Comparison of ENCODE assay signal across 9 cellular contexts in the genomic region with DNA sequence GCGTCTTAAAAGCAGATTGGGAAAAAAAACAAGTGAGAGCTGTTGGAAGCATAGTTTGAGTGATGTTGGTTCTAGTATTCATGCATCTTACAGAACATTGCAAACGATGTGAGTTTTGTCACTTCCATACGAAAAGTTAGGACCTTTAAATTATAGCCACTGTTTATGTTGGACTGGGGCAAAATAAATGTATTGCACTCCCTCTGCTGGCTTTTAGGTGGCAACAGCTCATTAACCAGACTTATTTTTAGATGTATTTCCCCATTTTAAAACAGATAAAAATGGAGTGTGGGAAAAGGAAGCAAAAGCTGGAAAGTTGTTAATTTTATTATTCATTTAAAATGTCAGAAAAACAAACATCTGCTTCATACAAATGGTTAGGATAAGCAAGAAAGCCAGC.
DNase-seq lines count a peak whose midpoint lies in the region; ATAC-seq and TF ChIP-seq lines count a peak whose summit lies in the region.
"Had no signal": no experiment of that assay in that cellular context is flagged by ENCODE, and none has a peak within 500 bp of the region (broad histone marks: within the 10 kb centered on the region; RNA-seq: fewer than 3 reads in every experiment).

No MANE protein-coding gene starts in this region.

- no peaks in the 10 kb centered on the region for H3K9me2 ChIP-seq in GM23338 (ENCODE audit: insufficient read depth)

- in situ Hi-C loops in SK-MEL-5 (cut with HindIII; ENCODE audit: low pct_unique_long_range_greater_than_20kb, low sequenced_read_pairs), result no loop called here

- no peak overlapping the region for H3K4me3 Mint-ChIP-seq in GM23338
- H3K4me3 Mint-ChIP-seq in effector memory CD8-positive, alpha-beta T cell, result no peak overlapping the region

- H3K4me1 ChIP-seq in GM23338 (ENCODE audit: insufficient read depth), result no peaks in the 10 kb centered on the region
- no peaks in the 10 kb centered on the region for H3K4me1 ChIP-seq in aorta (ENCODE audit: control insufficient read depth in 1 of 2, insufficient read depth in 2 of 2, low read length in 2 of 2)

- no peaks in the 10 kb centered on the region for H3K36me3 Mint-ChIP-seq in GM23338 (ENCODE audit: low read depth)
- H3K36me3 Mint-ChIP-seq in effector memory CD8-positive, alpha-beta T cell (ENCODE audit: insufficient read depth), result no peaks in the 10 kb centered on the region

- 31% methylated on average over 3 of the region's 3 CpGs for WGBS in aorta, 2 donors

- no peaks in the 10 kb centered on the region for H3K9me3 Mint-ChIP-seq in GM23338
- H3K9me3 Mint-ChIP-seq in effector memory CD8-positive, alpha-beta T cell, result no peaks in the 10 kb centered on the region

- H3K36me3 ChIP-seq in GM23338 (ENCODE audit: insufficient read depth) (no peaks in the 10 kb centered on the region), aorta (ENCODE audit: control insufficient read depth in 1 of 2, insufficient read depth in 2 of 2, low read length in 1 of 2) (no peaks in the 10 kb centered on the region)

- no peak overlapping the region for H3K4me2 ChIP-seq in GM23338

- DNase-seq in AG08395 (ENCODE audit: low spot score), result peak; percentile 29
- peak; percentile 26 for DNase-seq in GM23338 (ENCODE audit: low spot score)
- peak; percentile 59 for DNase-seq in SK-MEL-5 (ENCODE audit: low read depth, low spot score)
- peak; percentile 48 for DNase-seq in inferior parietal cortex (ENCODE audit: extremely low spot score)
- no peak for DNase-seq in aorta
- DNase-seq in activated gamma-delta T cell (lab: John Stamatoyannopoulos, UW), result no peak
- DNase-seq in effector CD4-positive, alpha-beta T cell, result no peak
- no peak for DNase-seq in effector memory CD8-positive, alpha-beta T cell

- ATAC-seq in GM23338 (no peak), aorta (ENCODE audit: low FRiP score) (no peak)
- ATAC-seq in effector memory CD8-positive, alpha-beta T cell (replicated peaks), result no peak
- ATAC-seq: activated CD4-positive, CD25-positive, alpha-beta regulatory T cell treated with anti-CD3 and anti-CD28 coated beads, Interleukin-2, amount 50 U/mL, for 24 hours had no signal

- no peaks in the 10 kb centered on the region for H3K79me2 ChIP-seq in GM23338 (replicated peaks; ENCODE audit: insufficient read depth)

- peaks cover 3% of the 10 kb centered on the region for H3K4me1 Mint-ChIP-seq in GM23338
- H3K4me1 Mint-ChIP-seq in effector memory CD8-positive, alpha-beta T cell (ENCODE audit: low read depth in 2 of 2), result no peaks in the 10 kb centered on the region

- no peaks in the 10 kb centered on the region for H3K27me3 Mint-ChIP-seq in GM23338 (ENCODE audit: insufficient read depth, low read depth, poor library complexity)
- peaks cover 16 to 30% of the 10 kb centered on the region in 2 donors for H3K27me3 Mint-ChIP-seq in effector memory CD8-positive, alpha-beta T cell

- H2AFZ ChIP-seq in GM23338, result no peak overlapping the region

- no peaks in the 10 kb centered on the region for H3F3A ChIP-seq in GM23338 (replicated peaks; ENCODE audit: low read depth)

- no peak overlapping the region for H3K4me3 ChIP-seq in GM23338
- H3K4me3 ChIP-seq in aorta (ENCODE audit: low read length in 2 of 2), result no peak overlapping the region

- H3K27me3 ChIP-seq in GM23338 (ENCODE audit: insufficient read depth) (no peaks in the 10 kb centered on the region), aorta (ENCODE audit: control insufficient read depth in 1 of 2, insufficient read depth in 2 of 2, low read length in 1 of 2) (no peaks in the 10 kb centered on the region)

- peak; percentile 57 to 59 for TF ChIP-seq CTCF in GM23338 (conservative IDR thresholded peaks at IDR 0.05; ENCODE audit: low read depth in 2 of 2)

- H3K27ac ChIP-seq in GM23338 (ENCODE audit: low read depth), result no peak overlapping the region
- no peak overlapping the region for H3K27ac ChIP-seq in aorta (ENCODE audit: low read depth in 1 of 2, low read length in 2 of 2)

- intact Hi-C loops in aorta (cut with DNase I), result loop anchor here (5.0 to 10.0 kb wide), 2 partner anchors 134 to 137 kb away; no protein-coding TSS in a partner anchor

- H4K20me1 ChIP-seq in GM23338 (replicated peaks; ENCODE audit: insufficient read depth), result no peaks in the 10 kb centered on the region

- H3K9me3 ChIP-seq in aorta (ENCODE audit: control insufficient read depth, low read length), result no peaks in the 10 kb centered on the region

- no peak overlapping the region for H3K27ac Mint-ChIP-seq in GM23338
- H3K27ac Mint-ChIP-seq in effector memory CD8-positive, alpha-beta T cell, result no peak overlapping the region

TF ChIP-seq in GM23338, 12 proteins besides CTCF, POLR2A, EP300 and RAD21 (continues in another document):
- TF ChIP-seq, protein P1, sequence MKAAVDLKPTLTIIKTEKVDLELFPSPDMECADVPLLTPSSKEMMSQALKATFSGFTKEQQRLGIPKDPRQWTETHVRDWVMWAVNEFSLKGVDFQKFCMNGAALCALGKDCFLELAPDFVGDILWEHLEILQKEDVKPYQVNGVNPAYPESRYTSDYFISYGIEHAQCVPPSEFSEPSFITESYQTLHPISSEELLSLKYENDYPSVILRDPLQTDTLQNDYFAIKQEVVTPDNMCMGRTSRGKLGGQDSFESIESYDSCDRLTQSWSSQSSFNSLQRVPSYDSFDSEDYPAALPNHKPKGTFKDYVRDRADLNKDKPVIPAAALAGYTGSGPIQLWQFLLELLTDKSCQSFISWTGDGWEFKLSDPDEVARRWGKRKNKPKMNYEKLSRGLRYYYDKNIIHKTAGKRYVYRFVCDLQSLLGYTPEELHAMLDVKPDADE (IDR thresholded peaks at IDR 0.05), result no peak
- TF ChIP-seq POLR2AphosphoS5 (IDR thresholded peaks at IDR 0.05; ENCODE audit: low read depth) (no peak), ZNF114 (CRISPR knock-in tag; IDR thresholded peaks at IDR 0.05) (no peak), ZNF331 (CRISPR knock-in tag; IDR thresholded peaks at IDR 0.05; ENCODE audit: low read depth) (no peak), NANOG (IDR thresholded peaks at IDR 0.05; ENCODE audit: borderline replicate concordance) (no peak), STAT1 (IDR thresholded peaks at IDR 0.05; ENCODE audit: unreplicated experiment) (no peak), EZH2phosphoT487 (IDR thresholded peaks at IDR 0.05; ENCODE audit: unreplicated experiment) (no peak), CREB1 (CRISPR knock-in tag; IDR thresholded peaks at IDR 0.05; ENCODE audit: low read depth) (no peak), JUNB (IDR thresholded peaks at IDR 0.05; ENCODE audit: unreplicated experiment) (no peak)
- TF ChIP-seq, protein P2, sequence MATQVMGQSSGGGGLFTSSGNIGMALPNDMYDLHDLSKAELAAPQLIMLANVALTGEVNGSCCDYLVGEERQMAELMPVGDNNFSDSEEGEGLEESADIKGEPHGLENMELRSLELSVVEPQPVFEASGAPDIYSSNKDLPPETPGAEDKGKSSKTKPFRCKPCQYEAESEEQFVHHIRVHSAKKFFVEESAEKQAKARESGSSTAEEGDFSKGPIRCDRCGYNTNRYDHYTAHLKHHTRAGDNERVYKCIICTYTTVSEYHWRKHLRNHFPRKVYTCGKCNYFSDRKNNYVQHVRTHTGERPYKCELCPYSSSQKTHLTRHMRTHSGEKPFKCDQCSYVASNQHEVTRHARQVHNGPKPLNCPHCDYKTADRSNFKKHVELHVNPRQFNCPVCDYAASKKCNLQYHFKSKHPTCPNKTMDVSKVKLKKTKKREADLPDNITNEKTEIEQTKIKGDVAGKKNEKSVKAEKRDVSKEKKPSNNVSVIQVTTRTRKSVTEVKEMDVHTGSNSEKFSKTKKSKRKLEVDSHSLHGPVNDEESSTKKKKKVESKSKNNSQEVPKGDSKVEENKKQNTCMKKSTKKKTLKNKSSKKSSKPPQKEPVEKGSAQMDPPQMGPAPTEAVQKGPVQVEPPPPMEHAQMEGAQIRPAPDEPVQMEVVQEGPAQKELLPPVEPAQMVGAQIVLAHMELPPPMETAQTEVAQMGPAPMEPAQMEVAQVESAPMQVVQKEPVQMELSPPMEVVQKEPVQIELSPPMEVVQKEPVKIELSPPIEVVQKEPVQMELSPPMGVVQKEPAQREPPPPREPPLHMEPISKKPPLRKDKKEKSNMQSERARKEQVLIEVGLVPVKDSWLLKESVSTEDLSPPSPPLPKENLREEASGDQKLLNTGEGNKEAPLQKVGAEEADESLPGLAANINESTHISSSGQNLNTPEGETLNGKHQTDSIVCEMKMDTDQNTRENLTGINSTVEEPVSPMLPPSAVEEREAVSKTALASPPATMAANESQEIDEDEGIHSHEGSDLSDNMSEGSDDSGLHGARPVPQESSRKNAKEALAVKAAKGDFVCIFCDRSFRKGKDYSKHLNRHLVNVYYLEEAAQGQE (IDR thresholded peaks at IDR 0.05; ENCODE audit: unreplicated experiment), result no peak

Comparison
In these comparisons a context has a peak if more than half of its experiments do, and no peak if none do; other contexts are left out.
1. DNase-seq: peak in AG08395 (single experiment), GM23338 (single experiment), SK-MEL-5 (single experiment) and inferior parietal cortex (single experiment); none in aorta (0 of 2), activated gamma-delta T cell (single experiment), effector CD4-positive, alpha-beta T cell (single experiment) and effector memory CD8-positive, alpha-beta T cell (0 of 3).